21 cellular contexts compared by ENCODE assay signal in the genomic region with DNA sequence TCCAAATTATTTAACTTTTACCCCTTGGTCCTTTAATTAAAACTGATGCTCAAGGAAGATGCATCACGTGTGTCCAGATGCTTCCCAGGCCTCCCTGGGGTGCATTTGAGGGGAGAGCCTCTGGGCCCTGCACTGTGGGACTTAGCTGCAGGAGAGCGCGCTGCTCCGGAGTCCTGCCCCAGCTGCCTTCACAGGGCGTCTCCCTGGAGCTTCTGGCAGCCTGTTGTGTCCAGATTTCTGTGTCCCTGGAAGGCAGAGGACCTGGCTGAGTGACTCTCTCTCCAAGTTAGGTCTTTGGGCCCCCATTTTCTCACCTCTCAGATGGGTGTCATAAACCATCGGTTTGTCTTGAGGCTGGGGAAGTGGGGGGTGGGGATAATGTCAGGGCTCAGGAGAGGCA. TPM values are rescaled to one million over a fixed set of nuclear protein-coding genes. Genes with fewer than 3 reads are reported as not detected.
DNase-seq lines count a peak whose midpoint lies in the region; ATAC-seq, FAIRE-seq and TF ChIP-seq lines count a peak whose summit lies in the region.
"Had no signal": no experiment of that assay in that cellular context is flagged by ENCODE, and none has a peak within 500 bp of the region (broad histone marks: within the 10 kb centered on the region; RNA-seq: fewer than 3 reads in every experiment).

No MANE protein-coding gene starts in this region.

- H3K9ac ChIP-seq in keratinocyte (ENCODE audit: control insufficient read depth, extremely low read depth, insufficient read depth, low read length), result no peak overlapping the region

- H3K36me3 ChIP-seq in keratinocyte (ENCODE audit: control insufficient read depth in 2 of 2, extremely low read depth in 1 of 2, insufficient read depth in 2 of 2, low read length in 2 of 2), result peaks cover 5 to 6% of the 10 kb centered on the region in 2 experiments
- H3K36me3 ChIP-seq in pancreas, result no peaks in the 10 kb centered on the region
- H3K36me3 ChIP-seq: BE2C, vagina had no signal

- H3K9me3 ChIP-seq in keratinocyte (ENCODE audit: control insufficient read depth, low read depth, low read length), result no peaks in the 10 kb centered on the region
- no peaks in the 10 kb centered on the region for H3K9me3 ChIP-seq in pancreas
- H3K9me3 ChIP-seq: BE2C, vagina had no signal

- FAIRE-seq in keratinocyte (lab: Jason Lieb, UNC) (no peak), pancreas (lab: Jason Lieb, UNC) (no peak), GM19239 (lab: Jason Lieb, UNC) (no peak)
- FAIRE-seq: A204.1, D721Med had no signal

- H3K9me1 ChIP-seq in keratinocyte (ENCODE audit: control insufficient read depth, extremely low read depth, insufficient read depth, low read length), result peaks cover 13% of the 10 kb centered on the region

- H3K4me2 ChIP-seq in keratinocyte (ENCODE audit: control insufficient read depth, extremely low read depth, insufficient read depth, low read depth, low read length), result peak overlapping the region; percentile 79

- ATAC-seq in pancreas, result peak in 1 of 4 donors; percentile 27
- ATAC-seq in HG03097 (IDR thresholded peaks at IDR 0.05; ENCODE audit: low FRiP score, unreplicated experiment), result no peak
- ATAC-seq: activated T-cell treated with anti-CD3 and anti-CD28 coated beads, Interleukin-2, amount 50 U/mL, for 72 hours; SK-N-SH treated with all-trans-retinoic acid at 6 μM for 48 hours had no signal

- dilution Hi-C loops in keratinocyte (cut with MboI; ENCODE audit: extremely low pct_ligation_motif_present, low sequenced_read_pairs), result no loop called here

- peak overlapping the region; percentile 74 for H3K27ac ChIP-seq in C4-2B
- H3K27ac ChIP-seq in VCaP, result peak overlapping the region; percentile 96
- H3K27ac ChIP-seq in keratinocyte (ENCODE audit: control insufficient read depth, insufficient read depth, low read length), result no peak overlapping the region
- peak overlapping the region; percentile 39 to 84 (median 56) for H3K27ac ChIP-seq in pancreas
- H3K27ac ChIP-seq: vagina had no signal

- H3K27me3 ChIP-seq in keratinocyte (ENCODE audit: control insufficient read depth, extremely low read depth, insufficient read depth, low read length) (no peaks in the 10 kb centered on the region), pancreas (no peaks in the 10 kb centered on the region)
- H3K27me3 ChIP-seq: BE2C, vagina had no signal

- TF ChIP-seq CTCF in C4-2B (conservative IDR thresholded peaks at IDR 0.05) (no peak), VCaP (conservative IDR thresholded peaks at IDR 0.05) (no peak), keratinocyte (optimal IDR thresholded peaks at IDR 0.05 in 1 of 3, IDR thresholded peaks at IDR 0.05 in 1 of 3, conservative IDR thresholded peaks at IDR 0.05 in 1 of 3; ENCODE audit: extremely low read depth in 1 of 3, insufficient read depth in 2 of 3, low read length in 3 of 3) (no peak), pancreas (IDR thresholded peaks at IDR 0.05) (no peak)

- DNase-seq in keratinocyte (ENCODE audit: low read depth, low spot score), result no peak
- DNase-seq in pancreas, result no peak
- DNase-seq in GM19239 (ENCODE audit: insufficient read length, low spot score), result no peak
- no peak for DNase-seq in NCI-H69 (lab: John Stamatoyannopoulos, UW)
- DNase-seq in COLO829 (ENCODE audit: low spot score), result no peak
- DNase-seq: activated CD4-positive, alpha-beta T cell treated with anti-CD3 and anti-CD28 coated beads for 1 hour; activated T-cell treated with anti-CD3 and anti-CD28 coated beads, Interleukin-2, amount 50 U/mL, for 72 hours; BE2C; NCI-H1694 treated with DMSO at 0.1 percent for 48 hours; NCI-H226; NK-92 treated with Interleukin-12 subunit alpha and Interleukin-12 subunit beta, amount 100 ng/mL, for 24 hours; occipital lobe; stimulated activated CD4-positive, alpha-beta T cell treated with anti-CD3 and anti-CD28 coated beads, Interleukin-2, amount 100 ng/mL, for 48 hours; T-helper 9 cell had no signal

- peaks cover 28% of the 10 kb centered on the region for H4K20me1 ChIP-seq in keratinocyte (ENCODE audit: control insufficient read depth, extremely low read depth, insufficient read depth, low read length)

- peak overlapping the region in 2 of 3 experiments; percentile 10 to 19 for H3K4me3 ChIP-seq in keratinocyte (ENCODE audit: control insufficient read depth in 2 of 3, extremely low read depth in 1 of 3, insufficient read depth in 2 of 3, low read depth in 1 of 3, low read length in 3 of 3)
- H3K4me3 ChIP-seq in pancreas, result no peak overlapping the region
- H3K4me3 ChIP-seq: vagina had no signal

- 54 to 56% methylated on average over 6 of the region's 6 CpGs for WGBS in pancreas, 2 donors

- intact Hi-C loops in pancreas (cut with DNase I), result no loop called here

- H2AFZ ChIP-seq in keratinocyte (ENCODE audit: control insufficient read depth, low read length), result no peak overlapping the region

- peaks cover 43% of the 10 kb centered on the region for H3K4me1 ChIP-seq in keratinocyte (ENCODE audit: control insufficient read depth, extremely low read depth, insufficient read depth, low read length)
- peaks cover 10 to 19% (median 14%) of the 10 kb centered on the region in 3 donors for H3K4me1 ChIP-seq in pancreas

- peaks cover 60% of the 10 kb centered on the region for H3K79me2 ChIP-seq in keratinocyte (ENCODE audit: control insufficient read depth, insufficient read depth, low read length)

RNA-seq across cellular contexts. Expression of a gene that starts 3.0 kb away (rescaled TPM):
- polyA plus RNA-seq in keratinocyte, result 20.2 to 26.0 TPM (median 21.3 TPM) in 3 replicates
- polyA plus RNA-seq in keratinocyte (2011; ENCODE audit: low read depth), result 9.9 TPM
- 14.4 and 19.2 TPM in 2 replicates for polyA plus RNA-seq in keratinocyte (2011; cell fraction: cytosol; rRNA removed)
- 55.5 and 78.6 TPM in 2 replicates for polyA plus RNA-seq in keratinocyte (2011; cell fraction: nucleus; rRNA removed)
- 16.2 and 18.5 TPM in 2 replicates for polyA plus RNA-seq in keratinocyte (2012; ENCODE audit: low replicate concordance)
- 18.2 to 29.4 TPM (median 19.6 TPM) in 3 replicates for polyA minus RNA-seq in keratinocyte
- polyA minus RNA-seq in keratinocyte (2011; cell fraction: cytosol; rRNA and poly(A)+ RNA removed), result 11.7 TPM
- polyA minus RNA-seq in keratinocyte (2011; cell fraction: nucleus; rRNA and poly(A)+ RNA removed), result 22.1 and 34.7 TPM in 2 replicates
- total RNA-seq in pancreas, result 10 to 100 TPM in 4 of 6 donors, 1 to 10 TPM in 2; 8.6 to 20.1 (median 11.1) TPM
- polyA plus RNA-seq in pancreas, result 10 to 100 TPM; 52.2 to 59.2 TPM

RNA-seq across cellular contexts. Expression of a gene that starts 53.4 kb away (rescaled TPM):
- polyA plus RNA-seq in keratinocyte (9.1 to 15.2 TPM (median 10.9 TPM) in 3 replicates), pancreas (10 to 100 TPM; 12.7 to 23.0 TPM)
- polyA plus RNA-seq in keratinocyte (2011; ENCODE audit: low read depth), result 1.8 TPM
- polyA plus RNA-seq in keratinocyte (2011; cell fraction: cytosol; rRNA removed), result 7.4 and 15.3 TPM in 2 replicates
- polyA plus RNA-seq in keratinocyte (2011; cell fraction: nucleus; rRNA removed), result 10.8 and 14.1 TPM in 2 replicates
- 7.5 and 13.3 TPM in 2 replicates for polyA plus RNA-seq in keratinocyte (2012; ENCODE audit: low replicate concordance)
- polyA minus RNA-seq in keratinocyte, result 12.4 to 21.8 TPM (median 17.9 TPM) in 3 replicates
- polyA minus RNA-seq in keratinocyte (2011; cell fraction: cytosol; rRNA and poly(A)+ RNA removed), result 14.4 TPM
- polyA minus RNA-seq in keratinocyte (2011; cell fraction: nucleus; rRNA and poly(A)+ RNA removed), result 10.1 and 14.1 TPM in 2 replicates
- 10 to 100 TPM in 3 of 6 donors, 1 to 10 TPM in 3; 7.0 to 10.7 (median 10.0) TPM for total RNA-seq in pancreas

Comparison
In these comparisons a context has a peak if more than half of its experiments do, and no peak if none do; other contexts are left out.
1. H3K4me3 ChIP-seq: peak in keratinocyte (2 of 3); none in pancreas (0 of 4).